ENCODE assay signal across 1 cellular context in genomic region chr7:117332031-117332430, GRCh38.
TF ChIP-seq lines count a peak whose summit lies in the region.

No MANE protein-coding gene starts in this region.

TF ChIP-seq in HepG2, 621 proteins besides CTCF, POLR2A, EP300 and RAD21 (continued from another document):
- TF ChIP-seq AFF4 (CRISPR knock-in tag; IDR thresholded peaks at IDR 0.05): no peak
- TF ChIP-seq PLRG1 (conservative IDR thresholded peaks at IDR 0.05): no peak
- TF ChIP-seq, protein P1, sequence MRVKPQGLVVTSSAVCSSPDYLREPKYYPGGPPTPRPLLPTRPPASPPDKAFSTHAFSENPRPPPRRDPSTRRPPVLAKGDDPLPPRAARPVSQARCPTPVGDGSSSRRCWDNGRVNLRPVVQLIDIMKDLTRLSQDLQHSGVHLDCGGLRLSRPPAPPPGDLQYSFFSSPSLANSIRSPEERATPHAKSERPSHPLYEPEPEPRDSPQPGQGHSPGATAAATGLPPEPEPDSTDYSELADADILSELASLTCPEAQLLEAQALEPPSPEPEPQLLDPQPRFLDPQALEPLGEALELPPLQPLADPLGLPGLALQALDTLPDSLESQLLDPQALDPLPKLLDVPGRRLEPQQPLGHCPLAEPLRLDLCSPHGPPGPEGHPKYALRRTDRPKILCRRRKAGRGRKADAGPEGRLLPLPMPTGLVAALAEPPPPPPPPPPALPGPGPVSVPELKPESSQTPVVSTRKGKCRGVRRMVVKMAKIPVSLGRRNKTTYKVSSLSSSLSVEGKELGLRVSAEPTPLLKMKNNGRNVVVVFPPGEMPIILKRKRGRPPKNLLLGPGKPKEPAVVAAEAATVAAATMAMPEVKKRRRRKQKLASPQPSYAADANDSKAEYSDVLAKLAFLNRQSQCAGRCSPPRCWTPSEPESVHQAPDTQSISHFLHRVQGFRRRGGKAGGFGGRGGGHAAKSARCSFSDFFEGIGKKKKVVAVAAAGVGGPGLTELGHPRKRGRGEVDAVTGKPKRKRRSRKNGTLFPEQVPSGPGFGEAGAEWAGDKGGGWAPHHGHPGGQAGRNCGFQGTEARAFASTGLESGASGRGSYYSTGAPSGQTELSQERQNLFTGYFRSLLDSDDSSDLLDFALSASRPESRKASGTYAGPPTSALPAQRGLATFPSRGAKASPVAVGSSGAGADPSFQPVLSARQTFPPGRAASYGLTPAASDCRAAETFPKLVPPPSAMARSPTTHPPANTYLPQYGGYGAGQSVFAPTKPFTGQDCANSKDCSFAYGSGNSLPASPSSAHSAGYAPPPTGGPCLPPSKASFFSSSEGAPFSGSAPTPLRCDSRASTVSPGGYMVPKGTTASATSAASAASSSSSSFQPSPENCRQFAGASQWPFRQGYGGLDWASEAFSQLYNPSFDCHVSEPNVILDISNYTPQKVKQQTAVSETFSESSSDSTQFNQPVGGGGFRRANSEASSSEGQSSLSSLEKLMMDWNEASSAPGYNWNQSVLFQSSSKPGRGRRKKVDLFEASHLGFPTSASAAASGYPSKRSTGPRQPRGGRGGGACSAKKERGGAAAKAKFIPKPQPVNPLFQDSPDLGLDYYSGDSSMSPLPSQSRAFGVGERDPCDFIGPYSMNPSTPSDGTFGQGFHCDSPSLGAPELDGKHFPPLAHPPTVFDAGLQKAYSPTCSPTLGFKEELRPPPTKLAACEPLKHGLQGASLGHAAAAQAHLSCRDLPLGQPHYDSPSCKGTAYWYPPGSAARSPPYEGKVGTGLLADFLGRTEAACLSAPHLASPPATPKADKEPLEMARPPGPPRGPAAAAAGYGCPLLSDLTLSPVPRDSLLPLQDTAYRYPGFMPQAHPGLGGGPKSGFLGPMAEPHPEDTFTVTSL (CRISPR knock-in tag; IDR thresholded peaks at IDR 0.05; ENCODE audit: borderline replicate concordance): no peak
- no peak for TF ChIP-seq ZBTB20 (CRISPR knock-in tag; IDR thresholded peaks at IDR 0.05; ENCODE audit: borderline replicate concordance, low read depth)
